6 cellular contexts compared by ENCODE assay signal in the genomic region with DNA sequence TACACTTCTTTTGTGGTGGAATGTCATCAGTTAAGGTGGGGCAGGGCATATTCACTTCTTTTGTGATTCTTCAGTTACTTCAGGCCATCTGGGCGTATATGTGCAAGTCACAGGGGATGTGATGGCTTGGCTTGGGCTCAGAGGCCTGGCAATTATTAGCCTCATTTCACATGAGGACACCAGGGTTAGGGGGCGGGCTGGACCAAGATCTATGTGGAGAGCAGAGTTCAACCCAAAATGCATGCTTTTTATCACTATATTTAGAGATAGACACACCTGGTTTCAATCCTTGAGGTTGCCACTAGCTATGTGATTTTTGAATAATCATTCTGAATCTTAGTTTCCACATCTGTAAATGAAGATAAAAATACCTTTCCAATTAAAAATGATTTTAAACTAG.
A peak's percentile ranks its signal among the peaks of the same experiment; 100 is the strongest.
DNase-seq lines count a peak whose midpoint lies in the region; ATAC-seq, FAIRE-seq and TF ChIP-seq lines count a peak whose summit lies in the region.
"Not testable (repeated sequence)": the region's sequence is repeated elsewhere in the genome, so short reads cannot be mapped to it uniquely, and the experiment has no call there.

No MANE protein-coding gene starts in this region.

- peaks cover 34% of the 10 kb centered on the region for H3K27me3 Mint-ChIP-seq in GM23338 (ENCODE audit: insufficient read depth, low read depth, poor library complexity)

- H3K23ac ChIP-seq in H1 (ENCODE audit: insufficient read length) = not testable (repeated sequence)

- peak overlapping the region; percentile 67 for H3K9ac ChIP-seq in HUES6 (ENCODE audit: low read length)
- H3K9ac ChIP-seq in H1 (replicated peaks in 1 of 4; ENCODE audit: extremely low read depth in 1 of 4, low read depth in 3 of 4, low read length in 3 of 4) = not testable (repeated sequence)
- H3K9ac ChIP-seq in iPS-20b (ENCODE audit: low read depth, low read length) = peak overlapping the region; percentile 22; the same call in 1 of the 2 replicates

- H3K9me2 ChIP-seq in GM23338 (ENCODE audit: insufficient read depth) = peaks cover 13% of the 10 kb centered on the region; the same call in 1 of the 2 replicates

- peak overlapping the region; percentile 17 for H3K4me3 ChIP-seq in GM23338
- peak overlapping the region; percentile 36 for H3K4me3 ChIP-seq in HUES6 (ENCODE audit: low read depth, low read length)
- H3K4me3 ChIP-seq in H1 (ENCODE audit: extremely low read depth in 1 of 4, insufficient read depth in 2 of 4, low read depth in 3 of 4, low read length in 4 of 4) = peak overlapping the region in 2 of 4 experiments; percentile 31 to 50; a peak in 5 of 8 replicates
- not testable (repeated sequence) for H3K4me3 ChIP-seq in iPS DF 6.9 (ENCODE audit: low read length)
- H3K4me3 ChIP-seq in iPS-20b (ENCODE audit: low read length) = peak overlapping the region; percentile 46; the same call in 1 of the 2 replicates

- TF ChIP-seq EP300 in H1 (IDR thresholded peaks at IDR 0.05; ENCODE audit: borderline replicate concordance in 1 of 2, low read depth in 2 of 2, low read length in 2 of 2) = not testable (repeated sequence)

- peak overlapping the region; percentile 97 for H2BK120ac ChIP-seq in H1 (replicated peaks; ENCODE audit: low read depth, low read length)

- not testable (repeated sequence) for H2AK5ac ChIP-seq in H1 (ENCODE audit: low read depth, low read length)

- not testable (repeated sequence) for H3F3A ChIP-seq in GM23338 (replicated peaks; ENCODE audit: low read depth)

- H3K79me1 ChIP-seq in H1 (ENCODE audit: low read depth, low read length) = not testable (repeated sequence)

- H3K4me1 Mint-ChIP-seq in GM23338 = peaks cover 42% of the 10 kb centered on the region

- not testable (repeated sequence) for TF ChIP-seq RAD21 in H1 (IDR thresholded peaks at IDR 0.05 in 1 of 2, conservative IDR thresholded peaks at IDR 0.05 in 1 of 2; ENCODE audit: low read depth in 2 of 2, low read length in 2 of 2)

- WGBS in H1 (ENCODE audit: extremely low coverage in 1 of 2, insufficient coverage in 1 of 2, insufficient read length in 1 of 2, insufficient replicate concordance in 2 of 2, low coverage in 1 of 2, low lambda C conversion rate in 2 of 2, missing lambda C conversion rate in 1 of 2), 2 experiments = 2% methylated on average over 2 of the region's 2 CpGs; no CpG with 5 or more reads in 1 of the 2 experiments
- WGBS in iPS DF 6.9 (ENCODE audit: insufficient coverage, insufficient read length) = no CpG with 5 or more reads among the region's 2 CpGs

- CTCF ChIA-PET in H1 (lab: Charles Lee; ENCODE audit: partially characterized antibody) = interaction anchor here (0.7 to 1.9 kb wide), 4 partner anchors 10 to 61 kb away, joined by 3 to 4 read pairs (median 4); no protein-coding TSS in a partner anchor

- H3K27ac ChIP-seq in GM23338 (ENCODE audit: low read depth) = peak overlapping the region; percentile 92
- H3K27ac ChIP-seq in HUES6 (ENCODE audit: low read depth, low read length) = peak overlapping the region; percentile 94
- H3K27ac ChIP-seq in H1 (ENCODE audit: low read depth, low read length) = peak overlapping the region; percentile 74; the same call in 1 of the 2 replicates
- H3K27ac ChIP-seq in iPS DF 6.9 (ENCODE audit: low read length) = peak overlapping the region; percentile 42
- H3K27ac ChIP-seq in iPS-20b (ENCODE audit: low read length) = peak overlapping the region; percentile 21

- H3K36me3 ChIP-seq in GM23338 (ENCODE audit: insufficient read depth) (peaks cover 15% of the 10 kb centered on the region; the same call in 1 of the 2 replicates), HUES6 (ENCODE audit: control insufficient read depth, insufficient read depth, low read length) (peaks cover 16% of the 10 kb centered on the region), H1 (ENCODE audit: control insufficient read depth in 2 of 4, insufficient read depth in 4 of 4, low read length in 3 of 4) (peaks cover 0 to 12% (median 6%) of the 10 kb centered on the region in 4 experiments; a peak in 2 of 8 replicates)
- not testable (repeated sequence) for H3K36me3 ChIP-seq in iPS DF 6.9 (ENCODE audit: control insufficient read depth, insufficient read depth, low read length); iPS-20b (ENCODE audit: insufficient read depth, low read depth, low read length)

- not testable (repeated sequence) for H2BK12ac ChIP-seq in H1 (ENCODE audit: low read depth, low read length)

- H4K20me1 ChIP-seq in GM23338 (replicated peaks; ENCODE audit: insufficient read depth); H1 (replicated peaks in 1 of 2; ENCODE audit: control insufficient read depth in 1 of 2, insufficient read depth in 2 of 2, low read length in 2 of 2): not testable (repeated sequence)

- not testable (repeated sequence) for H3K23me2 ChIP-seq in H1 (ENCODE audit: low read depth, low read length)

- peak overlapping the region; percentile 98 for H3K27ac Mint-ChIP-seq in GM23338

- H3K18ac ChIP-seq in H1 (ENCODE audit: extremely low read depth, low read length) = not testable (repeated sequence)

- H3K4ac ChIP-seq in H1 (replicated peaks; ENCODE audit: insufficient read length, low read depth, low read length) = peak overlapping the region; percentile 74

- H3K9me3 Mint-ChIP-seq in GM23338 = peaks cover 18% of the 10 kb centered on the region

- not testable (repeated sequence) for H2AFZ ChIP-seq in GM23338; H1 (ENCODE audit: low read length)

- POLR2A ChIA-PET in H1 (lab: Charles Lee; ENCODE audit: partially characterized antibody) = interaction anchor here (2.1 to 13.4 kb wide), 9 partner anchors 9 to 83 kb away, joined by 7 to 189 read pairs (median 14); a partner anchor contains a TSS

- not testable (repeated sequence) for H2BK5ac ChIP-seq in H1 (ENCODE audit: low read depth, low read length)

- H2BK15ac ChIP-seq in H1 (ENCODE audit: low read length) = not testable (repeated sequence)

- not testable (repeated sequence) for H2BK20ac ChIP-seq in H1 (ENCODE audit: low read length)

- H3K79me2 ChIP-seq in GM23338 (replicated peaks; ENCODE audit: insufficient read depth) (peaks cover 40% of the 10 kb centered on the region), H1 (ENCODE audit: control insufficient read depth in 1 of 2, insufficient read depth in 2 of 2, low read length in 2 of 2) (peaks cover 0 to 35% of the 10 kb centered on the region in 2 experiments; a peak in 2 of 4 replicates)

- FAIRE-seq in H1 (lab: Jason Lieb, UNC) = peak; percentile 28

- H3K27me3 ChIP-seq in GM23338 (ENCODE audit: insufficient read depth); HUES6 (ENCODE audit: control insufficient read depth, insufficient read depth, low read length); H1 (replicated peaks in 1 of 4; ENCODE audit: control insufficient read depth in 3 of 4, extremely low read depth in 1 of 4, insufficient read depth in 3 of 4, low read length in 3 of 4); iPS DF 6.9 (ENCODE audit: control insufficient read depth, insufficient read depth, low read length); iPS-20b (ENCODE audit: insufficient read depth, low read length): not testable (repeated sequence)

- H3K36me3 Mint-ChIP-seq in GM23338 (ENCODE audit: low read depth) = peaks cover 56% of the 10 kb centered on the region

- TF ChIP-seq POLR2A in H1 (IDR thresholded peaks at IDR 0.05; ENCODE audit: control extremely low read depth in 1 of 2, low read depth in 2 of 2, low read length in 2 of 2) = not testable (repeated sequence)

- H4K5ac ChIP-seq in H1 (ENCODE audit: insufficient read length, low read depth, low read length) = peak overlapping the region; percentile 95

- peak overlapping the region; percentile 95 for H3K4me3 Mint-ChIP-seq in GM23338

- peaks cover 22% of the 10 kb centered on the region for H3K4me1 ChIP-seq in GM23338 (ENCODE audit: insufficient read depth)
- H3K4me1 ChIP-seq in HUES6 (ENCODE audit: control insufficient read depth, insufficient read depth, low read length) = peaks cover 20% of the 10 kb centered on the region
- H3K4me1 ChIP-seq in H1 (replicated peaks in 1 of 4; ENCODE audit: control insufficient read depth in 3 of 4, insufficient read depth in 4 of 4, low read length in 3 of 4) = peaks cover 6 to 17% (median 14%) of the 10 kb centered on the region in 4 experiments; a peak in 6 of 7 replicates
- not testable (repeated sequence) for H3K4me1 ChIP-seq in iPS DF 6.9 (ENCODE audit: control insufficient read depth, insufficient read depth, low read length)
- H3K4me1 ChIP-seq in iPS-20b (ENCODE audit: insufficient read depth, low read length) = peaks cover 11% of the 10 kb centered on the region; the same call in 1 of the 2 replicates

- not testable (repeated sequence) for H4K8ac ChIP-seq in H1 (ENCODE audit: extremely low read depth, insufficient read depth, low read length)

- peak overlapping the region; percentile 52 for H4K91ac ChIP-seq in H1 (replicated peaks; ENCODE audit: insufficient read length, low read length)

- H3K14ac ChIP-seq in H1 (ENCODE audit: insufficient read length) = not testable (repeated sequence)

- TF ChIP-seq CTCF in GM23338 (conservative IDR thresholded peaks at IDR 0.05; ENCODE audit: low read depth in 2 of 2); H1 (IDR thresholded peaks at IDR 0.05; ENCODE audit: control extremely low read depth in 1 of 3, insufficient read depth in 1 of 3, low read depth in 1 of 3, low read length in 3 of 3): not testable (repeated sequence)

- H3K56ac ChIP-seq in H1 (replicated peaks; ENCODE audit: insufficient read length, low read depth, low read length) = peak overlapping the region; percentile 92

- ATAC-seq in GM18511 (IDR thresholded peaks at IDR 0.05; ENCODE audit: unreplicated experiment) (peak; percentile 51), GM23338 (peak; percentile 88)

- not testable (repeated sequence) for H3K9me3 ChIP-seq in HUES6 (ENCODE audit: control insufficient read depth, insufficient read depth, low read depth, low read length); H1 (ENCODE audit: insufficient read depth in 2 of 2, low read depth in 1 of 2, low read length in 1 of 2); iPS DF 6.9 (ENCODE audit: control insufficient read depth, insufficient read depth, low read length); iPS-20b (ENCODE audit: insufficient read depth, low read depth, low read length)

- peak overlapping the region; percentile 54 for H3K4me2 ChIP-seq in GM23338
- peak overlapping the region; percentile 40 to 72; a peak in 3 of 4 replicates for H3K4me2 ChIP-seq in H1 (ENCODE audit: insufficient read depth in 1 of 2, low read depth in 2 of 2, low read length in 2 of 2)

- DNase-seq in GM23338 (ENCODE audit: low spot score) = peak; percentile 63
- DNase-seq in H1 (ENCODE audit: low read depth in 1 of 2, low spot score in 2 of 2); iPS DF 6.9 (ENCODE audit: low read depth, low spot score): not testable (repeated sequence)

TF ChIP-seq in GM23338, 12 proteins besides CTCF, POLR2A, EP300 and RAD21:
- peak; percentile 49; the same call in 1 of the 2 replicates for TF ChIP-seq POLR2AphosphoS5 (IDR thresholded peaks at IDR 0.05; ENCODE audit: low read depth)

TF ChIP-seq in H1, 55 proteins besides CTCF, POLR2A, EP300 and RAD21 (continues in another document):
- peak; percentile 24; the same call in 1 of the 2 replicates for TF ChIP-seq POLR2AphosphoS5 (IDR thresholded peaks at IDR 0.05; ENCODE audit: low read depth, low read length)

Comparison
In these comparisons a context has a peak if more than half of its experiments do, and no peak if none do; other contexts are left out.
1. H3K27ac ChIP-seq: peak in every context shown above with its lines; median percentile 94 in HUES6; 92 in GM23338; 74 in H1; 42 in iPS DF 6.9; 21 in iPS-20b.